Comparison of ENCODE assay signal across 8 cellular contexts in genomic region chr5:142324871-142325676, GRCh38. TPM values are rescaled to one million over a fixed set of nuclear protein-coding genes. Genes with fewer than 3 reads are reported as not detected.
DNase-seq lines count a peak whose midpoint lies in the region; ATAC-seq and TF ChIP-seq lines count a peak whose summit lies in the region.

Gene SPRY4 (minus strand): TSS chr5:142325021. CDS start chr5:142315108, 9,913 bp downstream.

- intact Hi-C loops in activated B cell treated with CpG ODN at 0.5 μM for 24 hours (cut with micrococcal nuclease) = loop anchor here (1.0 to 10.0 kb wide), 5 partner anchors 32 to 220 kb away; no protein-coding TSS in a partner anchor

- H3K4me3 ChIP-seq in AG04449 (ENCODE audit: low read depth, low read length) = peak within 1 kb of the TSS; percentile 81

- H3K4me3 Mint-ChIP-seq in activated B cell treated with CpG ODN at 0.5 μM for 24 hours = peak within 1 kb of the TSS; percentile 85

- H3K27me3 Mint-ChIP-seq in activated B cell treated with CpG ODN at 0.5 μM for 24 hours = peaks cover 67% of the 10 kb centered on the region

- TF ChIP-seq CTCF in AG04449 (IDR thresholded peaks at IDR 0.05; ENCODE audit: insufficient read depth, low read length, missing control alignments) = peak; percentile 20
- no peak for TF ChIP-seq CTCF in activated B cell treated with CpG ODN at 0.5 μM for 24 hours (IDR thresholded peaks at IDR 0.05)

- ATAC-seq in GM18873 (IDR thresholded peaks at IDR 0.05; ENCODE audit: low FRiP score, unreplicated experiment) = peak; percentile 73
- ATAC-seq in HG03139 (IDR thresholded peaks at IDR 0.05; ENCODE audit: unreplicated experiment) = peak; percentile 56
- ATAC-seq in activated B cell treated with CpG ODN at 0.5 μM for 24 hours (ENCODE audit: low read depth) = peak; percentile 77

- H3K27ac ChIP-seq in caudate nucleus (ENCODE audit: low read depth, low read length) = peak within 1 kb of the TSS; percentile 58

- no peaks in the 10 kb centered on the region for H3K36me3 Mint-ChIP-seq in activated B cell treated with CpG ODN at 0.5 μM for 24 hours (ENCODE audit: low read depth)

- peak; percentile 84 for DNase-seq in AG04449 (ENCODE audit: low read depth, low spot score)
- DNase-seq in NCI-H2196 treated with DMSO at 0.1 percent for 48 hours (lab: John Stamatoyannopoulos, UW; ENCODE audit: unreplicated experiment) = peak; percentile 98
- peak; percentile 70 for DNase-seq in activated B cell treated with CpG ODN at 0.5 μM for 24 hours
- DNase-seq in caudate nucleus (lab: John Stamatoyannopoulos, UW) = peak; percentile 14 to 94 (median 80)
- peak; percentile 93 for DNase-seq in inferior parietal cortex (ENCODE audit: extremely low spot score)
- DNase-seq in smooth muscle cell of the brain vasculature (ENCODE audit: low read depth, low spot score) = peak; percentile 97

- no peak within 1 kb of the TSS for H3K27ac Mint-ChIP-seq in activated B cell treated with CpG ODN at 0.5 μM for 24 hours

- H3K9me3 Mint-ChIP-seq in activated B cell treated with CpG ODN at 0.5 μM for 24 hours = no peaks in the 10 kb centered on the region

- CTCF ChIA-PET in AG04449 (lab: Yijun Ruan, JAX) = interaction anchor here (0.6 to 13.9 kb wide), 10 partner anchors 9 to 222 kb away, joined by 3 to 193 read pairs (median 3); no protein-coding TSS in a partner anchor
- CTCF ChIA-PET in activated B cell treated with CpG ODN at 0.5 μM for 24 hours (lab: Charles Lee) = interaction anchor here (1.1 kb wide), 1 partner anchor 224 kb away, joined by 3 read pairs; no protein-coding TSS in a partner anchor

- H3K4me1 Mint-ChIP-seq in activated B cell treated with CpG ODN at 0.5 μM for 24 hours = peaks cover 41% of the 10 kb centered on the region

- POLR2A ChIA-PET in AG04449 (lab: Yijun Ruan, JAX) (interaction anchor here (0.5 to 3.5 kb wide), 10 partner anchors 9 to 243 kb away, joined by 3 to 22 read pairs (median 3); no protein-coding TSS in a partner anchor), activated B cell treated with CpG ODN at 0.5 μM for 24 hours (lab: Charles Lee) (interaction anchor here (0.6 to 1.2 kb wide), 4 partner anchors 31 to 1063 kb away, joined by 3 to 7 read pairs (median 3); no protein-coding TSS in a partner anchor)

RNA-seq across cellular contexts. Expression of gene SPRY4, which starts in this region (rescaled TPM):
- not detected in 2 replicates for total RNA-seq in activated B cell treated with CpG ODN at 0.5 μM for 24 hours

Comparison
In these comparisons a context has a peak if more than half of its experiments do, and no peak if none do; other contexts are left out.
1. Peak in every context shown above with its lines: DNase-seq, ATAC-seq, H3K4me3 ChIP-seq and H3K27ac ChIP-seq.
2. Peak in DNase-seq and ATAC-seq in activated B cell treated with CpG ODN at 0.5 μM for 24 hours; RNA of the gene not detected or under 1 TPM.